In genomic region chr7:55279080-55279845, GRCh38 we compare ENCODE assay signal across 9 cellular contexts.
"Had no signal": no experiment of that assay in that cellular context is flagged by ENCODE, and none has a peak within 500 bp of the region (broad histone marks: within the 10 kb centered on the region; RNA-seq: fewer than 3 reads in every experiment).

No MANE protein-coding gene starts in this region.

- H3K4me3 ChIP-seq: esophagus squamous epithelium, gastroesophageal sphincter, upper lobe of left lung had no signal

- H3K27ac Mint-ChIP-seq: activated CD8-positive, alpha-beta T cell treated with anti-CD3 and anti-CD28 coated beads, Interleukin-2, amount 10 ng/mL, durations not matched to agents 7 days and 5 days; memory B cell; nephron progenitor cell had no signal

- H3K4me1 ChIP-seq: esophagus squamous epithelium, gastroesophageal sphincter, upper lobe of left lung had no signal

- H3K9me3 ChIP-seq: esophagus squamous epithelium, gastroesophageal sphincter, upper lobe of left lung had no signal

- H3K36me3 ChIP-seq: esophagus squamous epithelium, gastroesophageal sphincter, upper lobe of left lung, WERI-Rb-1 had no signal

- H3K27ac ChIP-seq: esophagus squamous epithelium, gastroesophageal sphincter, upper lobe of left lung, WERI-Rb-1 had no signal

- FAIRE-seq: colon had no signal

- H3K4me3 Mint-ChIP-seq: activated CD8-positive, alpha-beta T cell treated with anti-CD3 and anti-CD28 coated beads, Interleukin-2, amount 10 ng/mL, durations not matched to agents 7 days and 5 days; memory B cell; nephron progenitor cell had no signal

- H3K9me3 Mint-ChIP-seq: activated naive CD4-positive, alpha-beta T cell treated with anti-CD3 and anti-CD28 coated beads, Interleukin-2, amount 50 U/mL, for 72 hours; memory B cell; nephron progenitor cell had no signal

- H3K27me3 ChIP-seq: esophagus squamous epithelium, gastroesophageal sphincter, upper lobe of left lung had no signal

- H3K4me1 Mint-ChIP-seq: memory B cell had no signal

- H3K36me3 Mint-ChIP-seq: activated naive CD4-positive, alpha-beta T cell treated with anti-CD3 and anti-CD28 coated beads, Interleukin-2, amount 50 U/mL, for 72 hours; memory B cell had no signal

- DNase-seq: esophagus squamous epithelium, upper lobe of left lung had no signal
